10 cellular contexts compared by ENCODE assay signal in the genomic region with DNA sequence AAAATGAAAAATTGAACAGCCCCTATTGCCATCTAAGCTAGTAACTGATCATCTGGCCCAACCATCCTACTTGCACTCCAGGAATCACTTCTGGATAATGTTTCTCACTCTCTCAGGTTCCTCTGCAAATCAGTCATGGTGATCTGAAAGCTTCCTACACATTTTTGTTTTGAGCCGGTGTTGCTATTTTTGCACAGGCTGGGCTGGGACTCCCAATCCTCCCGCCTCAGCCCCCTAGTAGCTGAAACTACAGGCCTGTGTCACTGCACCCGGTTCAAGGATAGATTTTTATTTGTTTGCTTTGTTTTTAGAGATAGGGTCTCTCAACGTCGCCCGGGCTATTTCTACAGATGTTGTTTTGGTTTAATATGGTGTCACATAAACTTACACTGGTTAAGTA. TPM values are rescaled to one million over a fixed set of nuclear protein-coding genes. Genes with fewer than 3 reads are reported as not detected.
A peak's percentile ranks its signal among the peaks of the same experiment; 100 is the strongest.
DNase-seq lines count a peak whose midpoint lies in the region; ATAC-seq, FAIRE-seq and TF ChIP-seq lines count a peak whose summit lies in the region.
"Had no signal": no experiment of that assay in that cellular context is flagged by ENCODE, and none has a peak within 500 bp of the region (broad histone marks: within the 10 kb centered on the region; RNA-seq: fewer than 3 reads in every experiment).

No MANE protein-coding gene starts in this region.

- no peak overlapping the region for H3K9ac ChIP-seq in neural progenitor cell
- H3K9ac ChIP-seq: KMS-11 had no signal

- DNase-seq in activated CD8-positive, alpha-beta T cell treated with anti-CD3 and anti-CD28 coated beads, Interleukin-2, amount 10 ng/mL, durations not matched to agents 7 days and 5 days: no peak
- DNase-seq in neural progenitor cell (ENCODE audit: low spot score): no peak
- no peak for DNase-seq in GM12891 (ENCODE audit: insufficient read length, low spot score)
- DNase-seq in C1 segment of cervical spinal cord (lab: John Stamatoyannopoulos, UW): no peak
- no peak for DNase-seq in RCC 7860 (ENCODE audit: low spot score)
- no peak for DNase-seq in KG1 (lab: John Stamatoyannopoulos, UW)
- DNase-seq: nucleus accumbens had no signal

- H4K20me1 ChIP-seq in neural progenitor cell (ENCODE audit: low read depth): no peaks in the 10 kb centered on the region

- H3K4me3 Mint-ChIP-seq in activated CD8-positive, alpha-beta T cell treated with anti-CD3 and anti-CD28 coated beads, Interleukin-2, amount 10 ng/mL, durations not matched to agents 7 days and 5 days: peak overlapping the region; percentile 65
- H3K4me3 Mint-ChIP-seq in neural progenitor cell: no peak overlapping the region

- TF ChIP-seq POLR2A in GM12891 (IDR thresholded peaks at IDR 0.05; ENCODE audit: low read depth, low read length): no peak

- no peak overlapping the region for H3K4me2 ChIP-seq in neural progenitor cell
- H3K4me2 ChIP-seq: KMS-11 had no signal

- no peaks in the 10 kb centered on the region for H3K9me3 ChIP-seq in neural progenitor cell (ENCODE audit: low read depth)

- TF ChIP-seq CTCF in neural progenitor cell (IDR thresholded peaks at IDR 0.05): no peak

- H3K4me1 Mint-ChIP-seq in activated CD8-positive, alpha-beta T cell treated with anti-CD3 and anti-CD28 coated beads, Interleukin-2, amount 10 ng/mL, durations not matched to agents 7 days and 5 days (ENCODE audit: low read depth): peaks cover 18% of the 10 kb centered on the region
- H3K4me1 Mint-ChIP-seq in neural progenitor cell: no peaks in the 10 kb centered on the region

- peak overlapping the region; percentile 89 for H3K27ac Mint-ChIP-seq in activated CD8-positive, alpha-beta T cell treated with anti-CD3 and anti-CD28 coated beads, Interleukin-2, amount 10 ng/mL, durations not matched to agents 7 days and 5 days
- H3K27ac Mint-ChIP-seq in neural progenitor cell: no peak overlapping the region

- no peak overlapping the region for H3K4me3 ChIP-seq in neural progenitor cell

- no peaks in the 10 kb centered on the region for H3K36me3 ChIP-seq in neural progenitor cell

- CTCF ChIA-PET in activated CD8-positive, alpha-beta T cell treated with anti-CD3 and anti-CD28 coated beads, Interleukin-2, amount 10 ng/mL, durations not matched to agents 7 days and 5 days (lab: Charles Lee): interaction anchor here (1.0 to 2.3 kb wide), 6 partner anchors 13 to 540 kb away, joined by 3 to 7 read pairs (median 3); partner anchors contain the start of gene IVNS1ABP

- H2AFZ ChIP-seq in neural progenitor cell (replicated peaks): peak overlapping the region; percentile 37

- POLR2A ChIA-PET in activated CD8-positive, alpha-beta T cell treated with anti-CD3 and anti-CD28 coated beads, Interleukin-2, amount 10 ng/mL, durations not matched to agents 7 days and 5 days (lab: Charles Lee): interaction anchor here (1.7 kb wide), 1 partner anchor 377 kb away, joined by 8 read pairs; the partner anchor contains the start of gene IVNS1ABP

- H3K27me3 ChIP-seq in neural progenitor cell: no peaks in the 10 kb centered on the region

- H3K9me3 Mint-ChIP-seq in activated CD8-positive, alpha-beta T cell treated with anti-CD3 and anti-CD28 coated beads, Interleukin-2, amount 10 ng/mL, durations not matched to agents 7 days and 5 days (ENCODE audit: insufficient read depth): peaks cover 11% of the 10 kb centered on the region
- H3K9me3 Mint-ChIP-seq in neural progenitor cell: no peaks in the 10 kb centered on the region

- peaks cover 10% of the 10 kb centered on the region for H3K27me3 Mint-ChIP-seq in activated CD8-positive, alpha-beta T cell treated with anti-CD3 and anti-CD28 coated beads, Interleukin-2, amount 10 ng/mL, durations not matched to agents 7 days and 5 days (ENCODE audit: low read depth)
- peaks cover 5% of the 10 kb centered on the region for H3K27me3 Mint-ChIP-seq in neural progenitor cell (ENCODE audit: insufficient read depth, low read depth)

- no peaks in the 10 kb centered on the region for H3F3A ChIP-seq in neural progenitor cell (ENCODE audit: low read depth)

- no peaks in the 10 kb centered on the region for H3K79me2 ChIP-seq in neural progenitor cell (ENCODE audit: low read depth)

- no peaks in the 10 kb centered on the region for H3K4me1 ChIP-seq in neural progenitor cell

- ATAC-seq in GM18907 (IDR thresholded peaks at IDR 0.05; ENCODE audit: unreplicated experiment): peak; percentile 20
- peak; percentile 22 for ATAC-seq in HG02763 (IDR thresholded peaks at IDR 0.05; ENCODE audit: unreplicated experiment)
- no peak for ATAC-seq in activated CD8-positive, alpha-beta T cell treated with anti-CD3 and anti-CD28 coated beads, Interleukin-2, amount 10 ng/mL, durations not matched to agents 7 days and 5 days

- peaks cover 20% of the 10 kb centered on the region for H3K36me3 Mint-ChIP-seq in activated CD8-positive, alpha-beta T cell treated with anti-CD3 and anti-CD28 coated beads, Interleukin-2, amount 10 ng/mL, durations not matched to agents 7 days and 5 days (ENCODE audit: low read depth)
- H3K36me3 Mint-ChIP-seq in neural progenitor cell: no peaks in the 10 kb centered on the region

- FAIRE-seq in GM12891 (lab: Jason Lieb, UNC) (no peak), RCC 7860 (lab: Jason Lieb, UNC) (no peak)

- no peak overlapping the region for H3K27ac ChIP-seq in neural progenitor cell
- H3K27ac ChIP-seq: KMS-11 had no signal

TF ChIP-seq in GM12891, 5 proteins besides CTCF, POLR2A, EP300 and RAD21:
- no peak for TF ChIP-seq POU2F2 (IDR thresholded peaks at IDR 0.05; ENCODE audit: low read depth, low read length)
- TF ChIP-seq POLR2AphosphoS5 (IDR thresholded peaks at IDR 0.05; ENCODE audit: low read depth, low read length): no peak
- TF ChIP-seq PAX5 (IDR thresholded peaks at IDR 0.05; ENCODE audit: insufficient read depth, low read length, severe bottlenecking): no peak
- no peak for TF ChIP-seq SPI1 (IDR thresholded peaks at IDR 0.05; ENCODE audit: low read depth, low read length)
- TF ChIP-seq TAF1 (IDR thresholded peaks at IDR 0.05; ENCODE audit: low read depth, low read length): no peak

RNA-seq across cellular contexts. Expression of gene HMCN1, which starts 40.5 kb away (rescaled TPM):
- total RNA-seq in activated CD8-positive, alpha-beta T cell treated with anti-CD3 and anti-CD28 coated beads, Interleukin-2, amount 10 ng/mL, durations not matched to agents 7 days and 5 days: under 1 TPM; 0.05 to 0.18 TPM
- 18.7 and 26.4 TPM in 2 replicates for total RNA-seq in neural progenitor cell (ENCODE audit: low replicate concordance)
- polyA plus RNA-seq in GM12891 (2012; ENCODE audit: low read depth, missing spikeins): 0.04 TPM

Comparison
In these comparisons a context has a peak if more than half of its experiments do, and no peak if none do; other contexts are left out.
1. RNA of gene HMCN1, which starts 40.5 kb away (total RNA-seq): 18.7 to 26.4 TPM in neural progenitor cell; 0.05 to 0.18 TPM in activated CD8-positive, alpha-beta T cell treated with anti-CD3 and anti-CD28 coated beads, Interleukin-2, amount 10 ng/mL, durations not matched to agents 7 days and 5 days; every median in the first group is over 10 times any median in the second.